In the genomic region with DNA sequence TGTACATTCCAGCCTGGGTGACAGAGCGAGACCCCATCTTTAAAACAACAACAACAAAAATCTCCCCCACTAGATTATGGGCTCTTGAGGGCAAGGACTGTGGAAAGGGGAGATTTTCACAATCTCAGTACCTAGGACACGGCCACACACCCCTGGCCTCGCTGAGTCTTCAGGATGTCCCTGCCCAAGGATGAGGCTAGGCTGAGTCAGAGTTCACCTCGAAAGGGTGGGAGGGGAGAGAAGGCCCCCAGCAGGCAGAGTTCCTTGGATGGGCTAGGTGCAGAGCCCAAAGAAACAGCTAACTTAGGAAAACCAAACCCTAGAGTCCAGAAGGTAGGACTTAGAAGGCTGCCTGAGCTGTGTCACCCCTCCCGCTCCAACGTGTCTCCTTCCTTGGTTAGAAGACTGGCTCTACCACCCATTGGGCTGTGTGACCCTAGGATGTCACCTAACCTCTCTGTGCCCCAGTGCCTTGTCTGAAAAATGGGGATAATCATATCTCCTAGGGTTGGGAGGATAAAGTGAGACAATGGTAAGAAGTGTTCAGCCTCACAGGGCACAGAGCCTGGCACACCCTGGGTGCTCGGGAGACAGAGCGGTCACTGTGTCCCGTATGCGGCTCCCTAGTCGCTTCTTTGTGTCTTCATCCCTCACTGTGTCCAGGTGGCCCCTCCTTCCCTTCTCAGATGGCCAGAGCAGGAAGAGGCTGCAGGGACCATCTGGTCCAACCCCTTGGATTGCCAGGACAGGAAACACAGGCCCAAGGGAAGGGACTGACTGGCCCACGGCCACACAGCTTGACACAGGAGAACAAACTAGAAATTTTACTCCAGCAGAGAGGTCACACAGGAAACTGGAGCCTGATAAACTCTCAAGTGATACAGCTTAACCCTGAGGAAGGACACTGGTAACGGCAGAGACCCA, we compare ENCODE assay signal across 14 cellular contexts. TPM values are rescaled to one million over a fixed set of nuclear protein-coding genes. Genes with fewer than 3 reads are reported as not detected.
A peak's percentile ranks its signal among the peaks of the same experiment; 100 is the strongest.
DNase-seq lines count a peak whose midpoint lies in the region; ATAC-seq and TF ChIP-seq lines count a peak whose summit lies in the region.
"Had no signal": no experiment of that assay in that cellular context is flagged by ENCODE, and none has a peak within 500 bp of the region (broad histone marks: within the 10 kb centered on the region; RNA-seq: fewer than 3 reads in every experiment).

No MANE protein-coding gene starts in this region.

- H3K27ac ChIP-seq in adrenal gland (peak overlapping the region in 2 of 5 donors; percentile 13 to 65), foreskin keratinocyte (no peak overlapping the region)
- H3K27ac ChIP-seq: vagina had no signal

- TF ChIP-seq CTCF in adrenal gland (IDR thresholded peaks at IDR 0.05) = no peak
- TF ChIP-seq CTCF in foreskin keratinocyte (conservative IDR thresholded peaks at IDR 0.05) = no peak
- no peak for TF ChIP-seq CTCF in mesothelial cell of epicardium (IDR thresholded peaks at IDR 0.05; ENCODE audit: unreplicated experiment)

- H3K27me3 Mint-ChIP-seq in mesothelial cell of epicardium (ENCODE audit: low read depth) = no peaks in the 10 kb centered on the region
- H3K27me3 Mint-ChIP-seq: activated CD4-positive, alpha-beta T cell treated with anti-CD3 and anti-CD28 coated beads, Interleukin-2, amount 10 ng/mL, durations not matched to agents 24 days and 14 days; stimulated activated naive B cell treated with anti-CD40 and anti-IgM and Interleukin-4, amounts not matched to agents 10 μg/mL and 1 μg/mL and 100 μg/mL, for 72 hours had no signal

- peak; percentile 27 for ATAC-seq in foreskin keratinocyte
- ATAC-seq in GM18873 (IDR thresholded peaks at IDR 0.05; ENCODE audit: low FRiP score, unreplicated experiment) = no peak
- ATAC-seq: activated T-cell treated with anti-CD3 and anti-CD28 coated beads, Interleukin-2, amount 50 U/mL, for 4 hours; CD8-positive, alpha-beta T cell had no signal

- H3K4me3 ChIP-seq in adrenal gland = no peak overlapping the region
- H3K4me3 ChIP-seq: vagina had no signal

- H3K9me3 ChIP-seq in adrenal gland (replicated peaks in 1 of 3) = no peaks in the 10 kb centered on the region
- H3K9me3 ChIP-seq: vagina had no signal

- H3K27ac Mint-ChIP-seq in mesothelial cell of epicardium = peak overlapping the region; percentile 41
- H3K27ac Mint-ChIP-seq: activated CD4-positive, alpha-beta T cell treated with anti-CD3 and anti-CD28 coated beads, Interleukin-2, amount 10 ng/mL, durations not matched to agents 24 days and 14 days; CD8-positive, alpha-beta T cell; stimulated activated naive B cell treated with anti-CD40 and anti-IgM and Interleukin-4, amounts not matched to agents 10 μg/mL and 1 μg/mL and 100 μg/mL, for 72 hours had no signal

- H3K4me1 ChIP-seq in adrenal gland (replicated peaks in 1 of 2) (peaks cover 1 to 12% of the 10 kb centered on the region in 2 donors), foreskin keratinocyte (no peaks in the 10 kb centered on the region)
- H3K4me1 ChIP-seq: vagina had no signal

- H3K9me3 Mint-ChIP-seq in mesothelial cell of epicardium = peaks cover 4% of the 10 kb centered on the region
- H3K9me3 Mint-ChIP-seq: activated CD4-positive, alpha-beta T cell treated with anti-CD3 and anti-CD28 coated beads, Interleukin-2, amount 10 ng/mL, durations not matched to agents 24 days and 14 days; activated T-cell treated with anti-CD3 and anti-CD28 coated beads, Interleukin-2, amount 50 U/mL, for 4 hours; CD8-positive, alpha-beta T cell; stimulated activated naive B cell treated with anti-CD40 and anti-IgM and Interleukin-4, amounts not matched to agents 10 μg/mL and 1 μg/mL and 100 μg/mL, for 72 hours had no signal

- TF ChIP-seq POLR2A in adrenal gland (IDR thresholded peaks at IDR 0.05) = no peak

- peaks cover 48% of the 10 kb centered on the region for H3K4me1 Mint-ChIP-seq in mesothelial cell of epicardium

- no peaks in the 10 kb centered on the region for H3K36me3 ChIP-seq in adrenal gland (replicated peaks in 1 of 2)

- H3K36me3 Mint-ChIP-seq in mesothelial cell of epicardium = peaks cover 3% of the 10 kb centered on the region

- peak in 4 of 7 donors; percentile 24 to 73 (median 42) for DNase-seq in adrenal gland
- no peak for DNase-seq in foreskin keratinocyte
- DNase-seq in mesothelial cell of epicardium (ENCODE audit: low spot score in 2 of 2, unreplicated experiment in 2 of 2) = no peak
- DNase-seq in NCI-H82 treated with DMSO at 0.1 percent for 48 hours (lab: John Stamatoyannopoulos, UW; ENCODE audit: unreplicated experiment) = no peak
- no peak for DNase-seq in retina
- no peak for DNase-seq in SIG-M5 treated with dmso at 0.1 percent for 504 hours (lab: John Stamatoyannopoulos, UW; ENCODE audit: unreplicated experiment)
- DNase-seq: activated CD4-positive, alpha-beta T cell treated with anti-CD3 and anti-CD28 coated beads, Interleukin-2, amount 10 ng/mL, durations not matched to agents 24 days and 14 days; activated T-cell treated with anti-CD3 and anti-CD28 coated beads, Interleukin-2, amount 50 U/mL, for 4 hours; CD8-positive, alpha-beta T cell; GF-D8; NCI-H1105 treated with DMSO at 0.1 percent for 48 hours; stimulated activated naive B cell treated with anti-CD40 and anti-IgM and Interleukin-4, amounts not matched to agents 10 μg/mL and 1 μg/mL and 100 μg/mL, for 72 hours had no signal

- H3K4me3 Mint-ChIP-seq in mesothelial cell of epicardium = no peak overlapping the region
- H3K4me3 Mint-ChIP-seq: activated CD4-positive, alpha-beta T cell treated with anti-CD3 and anti-CD28 coated beads, Interleukin-2, amount 10 ng/mL, durations not matched to agents 24 days and 14 days; activated T-cell treated with anti-CD3 and anti-CD28 coated beads, Interleukin-2, amount 50 U/mL, for 4 hours; CD8-positive, alpha-beta T cell; stimulated activated naive B cell treated with anti-CD40 and anti-IgM and Interleukin-4, amounts not matched to agents 10 μg/mL and 1 μg/mL and 100 μg/mL, for 72 hours had no signal

- intact Hi-C loops in adrenal gland (cut with DNase I) = no loop called here

- H3K27me3 ChIP-seq in adrenal gland = no peaks in the 10 kb centered on the region
- no peaks in the 10 kb centered on the region for H3K27me3 ChIP-seq in foreskin keratinocyte
- H3K27me3 ChIP-seq: vagina had no signal

- WGBS in adrenal gland, 4 donors = 57 to 72% (median 65%) methylated on average over 8 to 13 of the region's 13 CpGs

RNA-seq across cellular contexts. Expression of gene TRIM62, which starts 11.2 kb away (rescaled TPM):
- total RNA-seq in adrenal gland (10 to 100 TPM in 5 of 8 donors, 1 to 10 TPM in 3; 7.7 to 19.5 (median 12.1) TPM), foreskin keratinocyte (4.4 and 4.8 TPM in 2 replicates), mesothelial cell of epicardium (13.6 to 14.7 TPM (median 13.9 TPM) in 3 replicates)
- polyA plus RNA-seq in adrenal gland (10 to 100 TPM in 1 of 3 donors, 1 to 10 TPM in 2; 6.7 to 13.2 (median 8.7) TPM), foreskin keratinocyte (3.6 and 3.9 TPM in 2 replicates)

Comparison
In these comparisons a context has a peak if more than half of its experiments do, and no peak if none do; other contexts are left out.
1. DNase-seq: peak in adrenal gland (4 of 7); none in foreskin keratinocyte (0 of 2), mesothelial cell of epicardium (0 of 2), NCI-H82 treated with DMSO at 0.1 percent for 48 hours (single experiment), retina (single experiment) and SIG-M5 treated with dmso at 0.1 percent for 504 hours (single experiment).